Comparison of ENCODE assay signal across 36 cellular contexts in genomic region chr16:50621452-50621792, GRCh38. TPM values are rescaled to one million over a fixed set of nuclear protein-coding genes. Genes with fewer than 3 reads are reported as not detected.
"Had no signal": no experiment of that assay in that cellular context is flagged by ENCODE, and none has a peak within 500 bp of the region (broad histone marks: within the 10 kb centered on the region; RNA-seq: fewer than 3 reads in every experiment).

No MANE protein-coding gene starts in this region.

- H3K4me3 ChIP-seq: adrenal gland, body of pancreas, breast epithelium had no signal

- ATAC-seq: activated CD8-positive, alpha-beta T cell treated with anti-CD3 and anti-CD28 coated beads for 36 hours; activated naive CD4-positive, alpha-beta T cell treated with anti-CD3 and anti-CD28 coated beads, Interleukin-2, amount 50 U/mL, for 72 hours; activated T-cell treated with anti-CD3 and anti-CD28 coated beads, Interleukin-2, amount 50 U/mL, for 4 hours; activated T-cell treated with anti-CD3 and anti-CD28 coated beads, Interleukin-2, amount 50 U/mL, for 72 hours; activated T-helper 17 cell treated with anti-CD3 and anti-CD28 coated beads, Interleukin-2, amount 50 U/mL, for 72 hours; body of pancreas had no signal

- H3K36me3 ChIP-seq: adrenal gland, brain microvascular endothelial cell, breast epithelium had no signal

- H3K4me1 ChIP-seq: adrenal gland, breast epithelium had no signal

- H3K9me3 ChIP-seq: adrenal gland, body of pancreas, breast epithelium had no signal

- H3K27me3 ChIP-seq: adrenal gland, body of pancreas, brain microvascular endothelial cell, breast epithelium had no signal

- FAIRE-seq: astrocyte, TTC549 had no signal

- H3K27ac ChIP-seq: adrenal gland, body of pancreas, brain microvascular endothelial cell, breast epithelium, VCaP had no signal

- DNase-seq: activated B cell treated with CpG ODN at 0.5 μM for 24 hours; activated CD4-positive, alpha-beta memory T cell treated with anti-CD3 and anti-CD28 coated beads for 36 hours; activated CD4-positive, alpha-beta T cell treated with anti-CD3 and anti-CD28 coated beads for 4 hours; activated CD4-positive, alpha-beta T cell treated with anti-CD3 and anti-CD28 coated beads, Interleukin-2, amount 10 ng/mL, durations not matched to agents 24 days and 14 days; activated CD4-positive, alpha-beta T cell treated with anti-CD3 and anti-CD28 coated beads, Interleukin-2, amount 50 U/mL, for 1 hour; activated CD4-positive, alpha-beta T cell treated with anti-CD3 and anti-CD28 coated beads, Interleukin-2, amount 50 U/mL, for 4 hours; activated CD4-positive, CD25-positive, alpha-beta regulatory T cell treated with anti-CD3 and anti-CD28 coated beads, Interleukin-2, amount 50 U/mL, for 72 hours; activated CD8-positive, alpha-beta memory T cell treated with anti-CD3 and anti-CD28 coated beads, Interleukin-2, amount 50 U/mL, for 4 hours; activated CD8-positive, alpha-beta T cell treated with anti-CD3 and anti-CD28 coated beads for 36 hours; activated effector memory CD4-positive, alpha-beta T cell treated with anti-CD3 and anti-CD28 coated beads, Interleukin-2, amount 50 U/mL, for 16 hours; activated gamma-delta T cell treated with Interleukin-2 at 50 U/mL for 16 hours; activated naive CD4-positive, alpha-beta T cell; activated naive CD4-positive, alpha-beta T cell treated with anti-CD3 and anti-CD28 coated beads for 36 hours; activated naive CD4-positive, alpha-beta T cell treated with anti-CD3 and anti-CD28 coated beads, Interleukin-2, amount 50 U/mL, for 16 hours; activated naive CD8-positive, alpha-beta T cell treated with anti-CD3 and anti-CD28 coated beads for 36 hours; activated T-cell treated with anti-CD3 and anti-CD28 coated beads for 4 hours; activated T-cell treated with anti-CD3 and anti-CD28 coated beads, Interleukin-2, amount 50 U/mL, for 1 hour; activated T-cell treated with anti-CD3 and anti-CD28 coated beads, Interleukin-2, amount 50 U/mL, for 4 hours; activated T-cell treated with anti-CD3 and anti-CD28 coated beads, Interleukin-2, amount 50 U/mL, for 72 hours; adrenal gland; amniotic stem cell; aorta; body of pancreas; brain microvascular endothelial cell; central memory CD4-positive, alpha-beta T cell; cerebellar nuclear complex; T-helper 1 cell; T-helper 2 cell; T-helper 9 cell had no signal

RNA-seq across cellular contexts. Expression of gene SNX20, which starts 59.7 kb away (rescaled TPM):
- total RNA-seq: astrocyte, chondrocyte had no signal
